37 cellular contexts compared by ENCODE assay signal in the genomic region with DNA sequence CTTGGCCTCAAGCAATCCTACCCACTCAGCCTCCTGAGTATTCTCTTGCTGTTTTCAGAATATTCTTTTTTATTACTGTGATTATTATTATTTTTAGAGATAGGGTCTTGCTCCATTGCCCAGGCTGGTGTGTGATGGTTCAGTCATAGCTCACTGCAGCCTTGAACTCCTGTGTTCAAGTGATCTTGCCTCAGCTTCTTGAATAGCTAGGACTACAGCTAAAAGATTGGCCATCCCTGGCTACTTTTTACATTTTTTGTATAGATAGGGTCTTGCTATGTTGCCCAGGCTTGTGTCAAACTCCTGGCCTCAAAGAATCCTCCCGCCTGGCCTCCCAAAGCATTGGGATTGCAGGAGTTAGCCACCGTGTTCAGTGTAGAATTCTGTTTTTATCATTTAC.
"Had no signal": no experiment of that assay in that cellular context is flagged by ENCODE, and none has a peak within 500 bp of the region (broad histone marks: within the 10 kb centered on the region; RNA-seq: fewer than 3 reads in every experiment).

No MANE protein-coding gene starts in this region.

- ATAC-seq: activated CD8-positive, alpha-beta T cell treated with anti-CD3 and anti-CD28 coated beads for 36 hours; activated naive CD4-positive, alpha-beta T cell treated with anti-CD3 and anti-CD28 coated beads, Interleukin-2, amount 50 U/mL, for 72 hours; activated T-cell treated with anti-CD3 and anti-CD28 coated beads, Interleukin-2, amount 50 U/mL, for 4 hours; activated T-cell treated with anti-CD3 and anti-CD28 coated beads, Interleukin-2, amount 50 U/mL, for 72 hours; activated T-helper 17 cell treated with anti-CD3 and anti-CD28 coated beads, Interleukin-2, amount 50 U/mL, for 72 hours had no signal

- DNase-seq: activated B cell treated with CpG ODN at 0.5 μM for 24 hours; activated CD4-positive, alpha-beta memory T cell treated with anti-CD3 and anti-CD28 coated beads for 36 hours; activated CD4-positive, alpha-beta T cell treated with anti-CD3 and anti-CD28 coated beads for 4 hours; activated CD4-positive, alpha-beta T cell treated with anti-CD3 and anti-CD28 coated beads, Interleukin-2, amount 50 U/mL, for 1 hour; activated CD4-positive, alpha-beta T cell treated with anti-CD3 and anti-CD28 coated beads, Interleukin-2, amount 50 U/mL, for 4 hours; activated CD4-positive, CD25-positive, alpha-beta regulatory T cell treated with anti-CD3 and anti-CD28 coated beads, Interleukin-2, amount 50 U/mL, for 72 hours; activated CD8-positive, alpha-beta memory T cell treated with anti-CD3 and anti-CD28 coated beads, Interleukin-2, amount 50 U/mL, for 4 hours; activated CD8-positive, alpha-beta T cell treated with anti-CD3 and anti-CD28 coated beads for 36 hours; activated effector memory CD4-positive, alpha-beta T cell treated with anti-CD3 and anti-CD28 coated beads, Interleukin-2, amount 50 U/mL, for 16 hours; activated gamma-delta T cell treated with Interleukin-2 at 50 U/mL for 16 hours; activated naive CD4-positive, alpha-beta T cell; activated naive CD4-positive, alpha-beta T cell treated with anti-CD3 and anti-CD28 coated beads for 36 hours; activated naive CD4-positive, alpha-beta T cell treated with anti-CD3 and anti-CD28 coated beads, Interleukin-2, amount 50 U/mL, for 16 hours; activated naive CD8-positive, alpha-beta T cell treated with anti-CD3 and anti-CD28 coated beads for 36 hours; activated T-cell treated with anti-CD3 and anti-CD28 coated beads for 4 hours; activated T-cell treated with anti-CD3 and anti-CD28 coated beads, Interleukin-2, amount 50 U/mL, for 1 hour; activated T-cell treated with anti-CD3 and anti-CD28 coated beads, Interleukin-2, amount 50 U/mL, for 4 hours; activated T-cell treated with anti-CD3 and anti-CD28 coated beads, Interleukin-2, amount 50 U/mL, for 72 hours; amygdala; anterior cingulate cortex; caudate nucleus; cerebellar nuclear complex; T-helper 1 cell; T-helper 2 cell; T-helper 9 cell had no signal

- H3K4me1 Mint-ChIP-seq: activated B cell treated with CpG ODN at 0.5 μM for 24 hours, brain had no signal

- H3K27ac Mint-ChIP-seq: activated B cell treated with CpG ODN at 0.5 μM for 24 hours; activated CD4-positive, alpha-beta memory T cell treated with anti-CD3 and anti-CD28 coated beads for 36 hours; activated CD8-positive, alpha-beta T cell treated with anti-CD3 and anti-CD28 coated beads for 36 hours; activated naive CD4-positive, alpha-beta T cell treated with anti-CD3 and anti-CD28 coated beads for 36 hours; activated naive CD4-positive, alpha-beta T cell treated with anti-CD3 and anti-CD28 coated beads, Interleukin-2, amount 50 U/mL, for 72 hours; activated naive CD8-positive, alpha-beta T cell treated with anti-CD3 and anti-CD28 coated beads for 36 hours; activated T-cell treated with anti-CD3 and anti-CD28 coated beads, Interleukin-2, amount 50 U/mL, for 72 hours; activated T-helper 1 cell treated with anti-CD3 and anti-CD28 coated beads, Interleukin-12 subunit alpha, Interleukin-12 subunit beta, Interleukin-2, Interleukin-4 antibody, amounts not matched to agents 30 ng/mL and 10 ng/mL and 1 ng/mL, durations not matched to agents 14 hours and 24 hours and 36 hours; activated T-helper 17 cell treated with anti-CD3 and anti-CD28 coated beads, Interleukin-2, amount 50 U/mL, for 72 hours; brain; T-helper 1 cell treated with Interleukin-12 subunit alpha and Interleukin-12 subunit beta and Interleukin-4 antibody, amounts not matched to agents 30 μg/mL and 1 μg/mL, for 36 hours; T-helper 2 cell treated with Interferon-gamma antibody and Interleukin-4, amounts not matched to agents 5 μg/mL and 100 μg/mL, for 36 hours had no signal

- H3K27ac ChIP-seq: ascending aorta, cardiac muscle cell, VCaP had no signal

- H3K27me3 Mint-ChIP-seq: activated B cell treated with CpG ODN at 0.5 μM for 24 hours; activated CD4-positive, alpha-beta memory T cell treated with anti-CD3 and anti-CD28 coated beads for 36 hours; activated CD8-positive, alpha-beta T cell treated with anti-CD3 and anti-CD28 coated beads for 36 hours; activated naive CD8-positive, alpha-beta T cell treated with anti-CD3 and anti-CD28 coated beads for 36 hours; activated T-helper 17 cell treated with anti-CD3 and anti-CD28 coated beads, Interleukin-2, amount 50 U/mL, for 72 hours; central memory CD8-positive, alpha-beta T cell had no signal

- FAIRE-seq: bronchial epithelial cell, TTC549 had no signal

- H3K27me3 ChIP-seq: ascending aorta, cardiac muscle cell had no signal

- H3K4me3 ChIP-seq: ascending aorta, cardiac muscle cell had no signal

- H3K36me3 ChIP-seq: ascending aorta, cardiac muscle cell had no signal

- H3K4me3 Mint-ChIP-seq: activated B cell treated with CpG ODN at 0.5 μM for 24 hours; activated CD4-positive, alpha-beta memory T cell treated with anti-CD3 and anti-CD28 coated beads for 36 hours; activated CD8-positive, alpha-beta T cell treated with anti-CD3 and anti-CD28 coated beads for 36 hours; activated naive CD4-positive, alpha-beta T cell treated with anti-CD3 and anti-CD28 coated beads for 36 hours; activated naive CD8-positive, alpha-beta T cell treated with anti-CD3 and anti-CD28 coated beads for 36 hours; activated T-cell treated with anti-CD3 and anti-CD28 coated beads, Interleukin-2, amount 50 U/mL, for 4 hours; activated T-cell treated with anti-CD3 and anti-CD28 coated beads, Interleukin-2, amount 50 U/mL, for 72 hours; activated T-helper 1 cell treated with anti-CD3 and anti-CD28 coated beads, Interleukin-12 subunit alpha, Interleukin-12 subunit beta, Interleukin-2, Interleukin-4 antibody, amounts not matched to agents 30 ng/mL and 10 ng/mL and 1 ng/mL, durations not matched to agents 14 hours and 24 hours and 36 hours; activated T-helper 17 cell treated with anti-CD3 and anti-CD28 coated beads, Interleukin-2, amount 50 U/mL, for 72 hours; brain; central memory CD8-positive, alpha-beta T cell; T-helper 1 cell treated with Interleukin-12 subunit alpha and Interleukin-12 subunit beta and Interleukin-4 antibody, amounts not matched to agents 30 μg/mL and 1 μg/mL, for 36 hours; T-helper 2 cell treated with Interferon-gamma antibody and Interleukin-4, amounts not matched to agents 5 μg/mL and 100 μg/mL, for 36 hours had no signal

- H3K4me1 ChIP-seq: ascending aorta had no signal
